In genomic region chr4:121951570-121952110, GRCh38 we compare ENCODE assay signal across 8 cellular contexts. TPM values are rescaled to one million over a fixed set of nuclear protein-coding genes. Genes with fewer than 3 reads are reported as not detected.
A peak's percentile ranks its signal among the peaks of the same experiment; 100 is the strongest.
DNase-seq lines count a peak whose midpoint lies in the region; ATAC-seq, FAIRE-seq and TF ChIP-seq lines count a peak whose summit lies in the region.

Gene TRPC3, minus strand, starts transcription at chr4:121952060. Its CDS starts 380 bp downstream, at chr4:121951680.

- POLR2A ChIA-PET in activated CD4-positive, alpha-beta memory T cell treated with anti-CD3 and anti-CD28 coated beads, Interleukin-2, amount 10 ng/mL, durations not matched to agents 7 days and 5 days (lab: Charles Lee) = interaction anchor here (1.3 kb wide), 1 partner anchor 9 kb away, joined by 4 read pairs; no protein-coding TSS in a partner anchor
- POLR2A ChIA-PET in endothelial cell of umbilical vein (lab: Charles Lee) = no interaction called here

- H2AFZ ChIP-seq in endothelial cell of umbilical vein (ENCODE audit: low read depth, low read length) = peak within 1 kb of the TSS; percentile 89

- no peak for TF ChIP-seq CTCF in endothelial cell of umbilical vein (IDR thresholded peaks at IDR 0.05; ENCODE audit: extremely low read depth in 1 of 2, insufficient read depth in 1 of 2, low read depth in 1 of 2, low read length in 2 of 2)
- TF ChIP-seq CTCF in thoracic aorta (IDR thresholded peaks at IDR 0.05) = no peak

- H4K20me1 ChIP-seq in endothelial cell of umbilical vein (replicated peaks; ENCODE audit: control insufficient read depth, extremely low read depth, insufficient read depth, low read length) = no peaks in the 10 kb centered on the region

- peak within 1 kb of the TSS; percentile 35 to 73 (median 61) for H3K4me3 ChIP-seq in endothelial cell of umbilical vein (replicated peaks in 1 of 3; ENCODE audit: insufficient read depth in 1 of 3, low read depth in 1 of 3, low read length in 3 of 3)
- peak within 1 kb of the TSS; percentile 65 to 68 for H3K4me3 ChIP-seq in muscle layer of colon (ENCODE audit: low read depth in 1 of 2, low read length in 2 of 2)
- H3K4me3 ChIP-seq in thoracic aorta = peak within 1 kb of the TSS; percentile 78

- H3K4me1 Mint-ChIP-seq in activated CD4-positive, alpha-beta memory T cell treated with anti-CD3 and anti-CD28 coated beads, Interleukin-2, amount 10 ng/mL, durations not matched to agents 7 days and 5 days = peaks cover 15% of the 10 kb centered on the region

- no peaks in the 10 kb centered on the region for H3K9me3 Mint-ChIP-seq in activated CD4-positive, alpha-beta memory T cell treated with anti-CD3 and anti-CD28 coated beads, Interleukin-2, amount 10 ng/mL, durations not matched to agents 7 days and 5 days

- no peaks in the 10 kb centered on the region for H3K9me3 ChIP-seq in endothelial cell of umbilical vein (replicated peaks; ENCODE audit: control insufficient read depth, insufficient read depth, low read length)
- no peaks in the 10 kb centered on the region for H3K9me3 ChIP-seq in muscle layer of colon (ENCODE audit: low read length)
- no peaks in the 10 kb centered on the region for H3K9me3 ChIP-seq in thoracic aorta

- H3K27me3 Mint-ChIP-seq in activated CD4-positive, alpha-beta memory T cell treated with anti-CD3 and anti-CD28 coated beads, Interleukin-2, amount 10 ng/mL, durations not matched to agents 7 days and 5 days = peaks cover 39% of the 10 kb centered on the region

- intact Hi-C loops in endothelial cell of umbilical vein (cut with micrococcal nuclease) = loop anchor here (5.0 kb wide), 3 partner anchors 201 to 971 kb away; partner anchors contain the start of genes BLTP1 and NUDT6

- no peak for ATAC-seq in thoracic aorta (ENCODE audit: insufficient number of reproducible peaks, low FRiP score, low read depth)

- BruUV-seq in endothelial cell of umbilical vein (replicated peaks; lab: Mats Ljungman, UMichigan) = no TSS peak

- no peaks in the 10 kb centered on the region for H3K36me3 Mint-ChIP-seq in activated CD4-positive, alpha-beta memory T cell treated with anti-CD3 and anti-CD28 coated beads, Interleukin-2, amount 10 ng/mL, durations not matched to agents 7 days and 5 days (ENCODE audit: low read depth)

- no peaks in the 10 kb centered on the region for H3K79me2 ChIP-seq in endothelial cell of umbilical vein (ENCODE audit: control insufficient read depth, insufficient read depth, low read length)

- H3K9ac ChIP-seq in endothelial cell of umbilical vein (replicated peaks; ENCODE audit: extremely low read depth, insufficient read depth, low read length) (no peak within 1 kb of the TSS), muscle layer of colon (ENCODE audit: low read length) (no peak within 1 kb of the TSS)

- H3K27me3 ChIP-seq in endothelial cell of umbilical vein (ENCODE audit: control insufficient read depth in 2 of 2, insufficient read depth in 2 of 2, low read length in 2 of 2) (peaks cover 29 to 30% of the 10 kb centered on the region in 2 experiments), muscle layer of colon (ENCODE audit: control insufficient read depth in 1 of 2, insufficient read depth in 2 of 2, low read length in 2 of 2) (peaks cover 0 to 11% of the 10 kb centered on the region in 2 donors), thoracic aorta (replicated peaks; ENCODE audit: insufficient read depth) (no peaks in the 10 kb centered on the region)

- H3K4me1 ChIP-seq in endothelial cell of umbilical vein (ENCODE audit: control insufficient read depth, extremely low read depth, insufficient read depth, low read length) = peaks cover 9% of the 10 kb centered on the region
- H3K4me1 ChIP-seq in muscle layer of colon (ENCODE audit: insufficient read depth, low read length) = peaks cover 4% of the 10 kb centered on the region
- peaks cover 0 to 9% of the 10 kb centered on the region in 2 donors for H3K4me1 ChIP-seq in thoracic aorta (ENCODE audit: control insufficient read depth in 1 of 2, low read depth in 2 of 2)

- FAIRE-seq in GM19239 (lab: Jason Lieb, UNC) (no peak), endothelial cell of umbilical vein (lab: Jason Lieb, UNC) (no peak)

- H3K4me2 ChIP-seq in endothelial cell of umbilical vein (ENCODE audit: insufficient read depth, low read length) = peak within 1 kb of the TSS; percentile 95

- TF ChIP-seq POLR2A in endothelial cell of umbilical vein (IDR thresholded peaks at IDR 0.05; ENCODE audit: low read depth, low read length) = no peak

- dilution Hi-C loops in endothelial cell of umbilical vein (cut with MboI; ENCODE audit: extremely low pct_ligation_motif_present, low sequenced_read_pairs) = no loop called here

- H3K4me3 Mint-ChIP-seq in activated CD4-positive, alpha-beta memory T cell treated with anti-CD3 and anti-CD28 coated beads, Interleukin-2, amount 10 ng/mL, durations not matched to agents 7 days and 5 days = peak within 1 kb of the TSS; percentile 82

- H3K27ac ChIP-seq in endothelial cell of umbilical vein (ENCODE audit: insufficient read depth, low read depth, low read length) = no peak within 1 kb of the TSS
- H3K27ac ChIP-seq in muscle layer of colon (ENCODE audit: low read depth, low read length) = no peak within 1 kb of the TSS
- H3K27ac ChIP-seq in thoracic aorta = no peak within 1 kb of the TSS

- H3K36me3 ChIP-seq in endothelial cell of umbilical vein (ENCODE audit: control insufficient read depth in 2 of 2, extremely low read depth in 1 of 2, insufficient read depth in 2 of 2, low read length in 2 of 2) (no peaks in the 10 kb centered on the region), muscle layer of colon (ENCODE audit: insufficient read depth, low read length) (no peaks in the 10 kb centered on the region), thoracic aorta (no peaks in the 10 kb centered on the region)

- CTCF ChIA-PET in activated CD4-positive, alpha-beta memory T cell treated with anti-CD3 and anti-CD28 coated beads, Interleukin-2, amount 10 ng/mL, durations not matched to agents 7 days and 5 days (lab: Charles Lee) = interaction anchor here (2.4 to 3.2 kb wide), 4 partner anchors 25 to 627 kb away, joined by 6 to 33 read pairs (median 12); no protein-coding TSS in a partner anchor
- CTCF ChIA-PET in endothelial cell of umbilical vein (lab: Charles Lee) = interaction anchor here (1.3 to 3.5 kb wide), 3 partner anchors 10 to 626 kb away, joined by 6 to 19 read pairs (median 7); no protein-coding TSS in a partner anchor

- H3K9me1 ChIP-seq in endothelial cell of umbilical vein (replicated peaks; ENCODE audit: control insufficient read depth, extremely low read depth, insufficient read depth, low read length) = no peaks in the 10 kb centered on the region

- no peak within 1 kb of the TSS for H3K27ac Mint-ChIP-seq in activated CD4-positive, alpha-beta memory T cell treated with anti-CD3 and anti-CD28 coated beads, Interleukin-2, amount 10 ng/mL, durations not matched to agents 7 days and 5 days

- DNase-seq in AG08395 (ENCODE audit: low spot score) = peak; percentile 35
- DNase-seq in GM19239 (ENCODE audit: insufficient read length, low spot score) = peak; percentile 36
- peak; percentile 30 for DNase-seq in HT1080 (ENCODE audit: low read depth)
- DNase-seq in activated CD4-positive, alpha-beta memory T cell treated with anti-CD3 and anti-CD28 coated beads, Interleukin-2, amount 10 ng/mL, durations not matched to agents 7 days and 5 days = peak; percentile 32
- DNase-seq in endothelial cell of umbilical vein (ENCODE audit: low read depth, low spot score) = peak; percentile 6
- DNase-seq in thoracic aorta (ENCODE audit: low spot score) = no peak
- no peak for DNase-seq in RKO (ENCODE audit: low spot score)

TF ChIP-seq in endothelial cell of umbilical vein, 7 proteins besides CTCF, POLR2A, EP300 and RAD21:
- TF ChIP-seq EZH2 (IDR thresholded peaks at IDR 0.05; ENCODE audit: borderline replicate concordance, low read depth, low read length, severe bottlenecking) (peak; percentile 92), POLR2AphosphoS5 (IDR thresholded peaks at IDR 0.05; ENCODE audit: insufficient read depth, low read depth, low read length) (no peak), FOS (IDR thresholded peaks at IDR 0.05; ENCODE audit: borderline replicate concordance, insufficient read depth, low read length) (no peak)

RNA-seq across cellular contexts. Expression of gene TRPC3, which starts in this region (rescaled TPM):
- 1.5 and 2.8 TPM in 2 replicates for total RNA-seq in HT1080 (2014; rRNA removed; shearing (Covaris generic))
- 0.94 and 1.1 TPM in 2 replicates for polyA plus RNA-seq in HT1080 (2015; cell fraction: cytosol; rRNA removed)
- polyA plus RNA-seq in HT1080 (2015; cell fraction: nucleus; rRNA removed) = 2.1 and 2.2 TPM in 2 replicates
- 1 to 10 TPM in 1 of 2 experiments, under 1 TPM in 1; 0.70 to 1.1 TPM for total RNA-seq in activated CD4-positive, alpha-beta memory T cell treated with anti-CD3 and anti-CD28 coated beads, Interleukin-2, amount 10 ng/mL, durations not matched to agents 7 days and 5 days
- total RNA-seq in endothelial cell of umbilical vein (not detected in 2 replicates), thoracic aorta (under 1 TPM; 0.27 to 0.78 TPM)
- not detected in 2 replicates for polyA plus RNA-seq in endothelial cell of umbilical vein
- 0.03 TPM in 1 of 2 replicates, not detected in the other for polyA plus RNA-seq in endothelial cell of umbilical vein (2011; cell fraction: cytosol; rRNA removed)
- 0.04 and 0.12 TPM in 2 replicates for polyA plus RNA-seq in endothelial cell of umbilical vein (2011; cell fraction: nucleus; rRNA removed)
- polyA plus RNA-seq in endothelial cell of umbilical vein (2012) = not detected in 2 replicates
- polyA minus RNA-seq in endothelial cell of umbilical vein = not detected in 2 replicates
- polyA minus RNA-seq in endothelial cell of umbilical vein (2011; cell fraction: cytosol; rRNA and poly(A)+ RNA removed) = not detected
- not detected in 2 replicates for polyA minus RNA-seq in endothelial cell of umbilical vein (2011; cell fraction: nucleus; rRNA and poly(A)+ RNA removed)

Comparison
In these comparisons a context has a peak if more than half of its experiments do, and no peak if none do; other contexts are left out.
1. Peak in DNase-seq, H3K4me3 ChIP-seq and H3K4me2 ChIP-seq in endothelial cell of umbilical vein; RNA of the gene not detected or under 1 TPM.
2. DNase-seq: peak in AG08395 (single experiment), GM19239 (single experiment), HT1080 (single experiment) and activated CD4-positive, alpha-beta memory T cell treated with anti-CD3 and anti-CD28 coated beads, Interleukin-2, amount 10 ng/mL, durations not matched to agents 7 days and 5 days (single experiment); none in thoracic aorta (single experiment) and RKO (single experiment).
3. Peak in every context shown above with its lines, with median percentiles within 50 percentile points of each other: H3K4me3 ChIP-seq.